13 cellular contexts compared by ENCODE assay signal in genomic region chr10:27660705-27661104, GRCh38.
"Had no signal": no experiment of that assay in that cellular context is flagged by ENCODE, and none has a peak within 500 bp of the region (broad histone marks: within the 10 kb centered on the region; RNA-seq: fewer than 3 reads in every experiment).

No MANE protein-coding gene starts in this region.

- DNase-seq: activated CD4-positive, alpha-beta T cell treated with anti-CD3 and anti-CD28 coated beads, Interleukin-2, amount 10 ng/mL, durations not matched to agents 7 days and 5 days; activated CD4-positive, CD25-positive, alpha-beta regulatory T cell; activated naive CD4-positive, alpha-beta T cell treated with anti-CD3 and anti-CD28 coated beads, Interleukin-2, amount 10 ng/mL, durations not matched to agents 7 days and 5 days; esophagus squamous epithelium; foreskin melanocyte; heart left ventricle; midbrain; posterior cingulate gyrus; stimulated activated CD4-positive, alpha-beta T cell treated with anti-CD3 and anti-CD28 coated beads, Interleukin-4, amount 100 ng/mL, for 4 hours; stomach had no signal

- H3K27ac ChIP-seq: cardiac muscle cell, esophagus squamous epithelium, stomach had no signal

- H3K4me1 ChIP-seq: esophagus squamous epithelium, stomach had no signal

- H3K36me3 ChIP-seq: cardiac muscle cell, esophagus squamous epithelium, heart left ventricle, stomach had no signal

- H3K4me3 Mint-ChIP-seq: activated CD4-positive, alpha-beta T cell treated with anti-CD3 and anti-CD28 coated beads, Interleukin-2, amount 10 ng/mL, durations not matched to agents 7 days and 5 days; activated naive CD4-positive, alpha-beta T cell treated with anti-CD3 and anti-CD28 coated beads, Interleukin-2, amount 10 ng/mL, durations not matched to agents 7 days and 5 days had no signal

- H3K36me3 Mint-ChIP-seq: activated naive CD4-positive, alpha-beta T cell treated with anti-CD3 and anti-CD28 coated beads, Interleukin-2, amount 10 ng/mL, durations not matched to agents 7 days and 5 days had no signal

- H3K4me3 ChIP-seq: cardiac muscle cell, esophagus squamous epithelium, heart left ventricle, skin epidermis, stomach had no signal

- H3K9me3 ChIP-seq: esophagus squamous epithelium, heart left ventricle, stomach had no signal

- H3K27ac Mint-ChIP-seq: activated CD4-positive, alpha-beta T cell treated with anti-CD3 and anti-CD28 coated beads, Interleukin-2, amount 10 ng/mL, durations not matched to agents 7 days and 5 days; activated naive CD4-positive, alpha-beta T cell treated with anti-CD3 and anti-CD28 coated beads, Interleukin-2, amount 10 ng/mL, durations not matched to agents 7 days and 5 days; activated T-helper 2 cell treated with anti-CD3 and anti-CD28 coated beads, Interferon-gamma antibody, Interleukin-2, Interleukin-4, amounts not matched to agents 10 μg/mL and 5 μg/mL and 100 μg/mL, durations not matched to agents 14 hours and 24 hours and 36 hours had no signal

- H3K27me3 ChIP-seq: cardiac muscle cell, heart left ventricle had no signal

- H3K9me3 Mint-ChIP-seq: activated CD4-positive, alpha-beta T cell treated with anti-CD3 and anti-CD28 coated beads, Interleukin-2, amount 10 ng/mL, durations not matched to agents 7 days and 5 days; activated naive CD4-positive, alpha-beta T cell treated with anti-CD3 and anti-CD28 coated beads, Interleukin-2, amount 10 ng/mL, durations not matched to agents 7 days and 5 days; activated T-helper 2 cell treated with anti-CD3 and anti-CD28 coated beads, Interferon-gamma antibody, Interleukin-2, Interleukin-4, amounts not matched to agents 10 μg/mL and 5 μg/mL and 100 μg/mL, durations not matched to agents 14 hours and 24 hours and 36 hours had no signal

- H3K4me1 Mint-ChIP-seq: activated CD4-positive, alpha-beta T cell treated with anti-CD3 and anti-CD28 coated beads, Interleukin-2, amount 10 ng/mL, durations not matched to agents 7 days and 5 days; activated naive CD4-positive, alpha-beta T cell treated with anti-CD3 and anti-CD28 coated beads, Interleukin-2, amount 10 ng/mL, durations not matched to agents 7 days and 5 days had no signal
